In the genomic region with DNA sequence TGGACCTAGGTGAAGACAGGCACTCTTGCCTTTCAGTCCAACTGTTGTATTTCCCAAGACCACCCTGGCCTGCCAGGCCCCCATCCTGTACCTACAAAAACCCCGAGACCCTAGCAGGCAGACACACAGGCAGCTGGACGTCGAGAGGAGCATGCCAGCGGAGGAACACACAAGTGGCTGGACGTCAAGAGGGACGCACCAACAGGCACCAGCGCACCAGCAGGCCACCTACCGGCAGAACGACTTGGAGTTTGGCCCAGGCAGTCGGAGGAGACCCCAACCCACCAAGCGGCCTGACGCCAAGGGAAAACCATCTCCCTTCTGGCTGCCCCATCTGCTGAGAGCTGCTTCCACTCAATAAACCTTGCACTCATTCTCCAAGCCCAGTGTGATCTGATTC, we compare ENCODE assay signal across 16 cellular contexts.
DNase-seq lines count a peak whose midpoint lies in the region; ATAC-seq, FAIRE-seq and TF ChIP-seq lines count a peak whose summit lies in the region.
"Had no signal": no experiment of that assay in that cellular context is flagged by ENCODE, and none has a peak within 500 bp of the region (broad histone marks: within the 10 kb centered on the region; RNA-seq: fewer than 3 reads in every experiment).

No MANE protein-coding gene starts in this region.

- no peak overlapping the region for H3K27ac ChIP-seq in right atrium auricular region
- H3K27ac ChIP-seq in kidney (ENCODE audit: low read depth in 2 of 2, low read length in 2 of 2): no peak overlapping the region
- H3K27ac ChIP-seq in trophoblast cell (ENCODE audit: low read depth, low read length): no peak overlapping the region
- H3K27ac ChIP-seq: BLaER1 treated with 17β-estradiol and CSF1 and Interleukin-3, amounts not matched to agents 10 nM and 100 nM; HL-60 had no signal

- no peak for ATAC-seq in Right ventricle myocardium inferior
- no peak for ATAC-seq in HG02938 (IDR thresholded peaks at IDR 0.05; ENCODE audit: unreplicated experiment)
- no peak for ATAC-seq in GM19467 (IDR thresholded peaks at IDR 0.05; ENCODE audit: unreplicated experiment)

- no CpG with 5 or more reads among the region's 12 CpGs for WGBS in trophoblast cell (ENCODE audit: extremely low coverage, insufficient coverage, insufficient read length)

- no peak overlapping the region for H3K23ac ChIP-seq in trophoblast cell (ENCODE audit: low read length)

- no peak overlapping the region for H4K8ac ChIP-seq in trophoblast cell (ENCODE audit: low read depth, low read length)

- no peak overlapping the region for H3K18ac ChIP-seq in trophoblast cell (ENCODE audit: low read length)

- no peak overlapping the region for H3K9ac ChIP-seq in kidney (ENCODE audit: low read length in 2 of 2)
- no peak overlapping the region for H3K9ac ChIP-seq in trophoblast cell (ENCODE audit: low read length)
- H3K9ac ChIP-seq: BLaER1 treated with 17β-estradiol and CSF1 and Interleukin-3, amounts not matched to agents 10 nM and 100 nM had no signal

- no peaks in the 10 kb centered on the region for H3K79me1 ChIP-seq in trophoblast cell (ENCODE audit: low read length)

- intact Hi-C loops in Right ventricle myocardium inferior (cut with DNase I) (no loop called here), kidney (cut with DNase I) (no loop called here)

- H3K79me2 ChIP-seq in trophoblast cell (ENCODE audit: control insufficient read depth, insufficient read depth, low read length, poor library complexity): no peaks in the 10 kb centered on the region

- H3K36me3 ChIP-seq in right atrium auricular region (no peaks in the 10 kb centered on the region), kidney (ENCODE audit: control insufficient read depth in 1 of 2, insufficient read depth in 2 of 2, low read length in 2 of 2) (no peaks in the 10 kb centered on the region), trophoblast cell (ENCODE audit: control insufficient read depth in 1 of 2, insufficient read depth in 2 of 2, low read length in 2 of 2) (no peaks in the 10 kb centered on the region)
- H3K36me3 ChIP-seq: BLaER1 treated with 17β-estradiol and CSF1 and Interleukin-3, amounts not matched to agents 10 nM and 100 nM had no signal

- no peak overlapping the region for H2BK12ac ChIP-seq in trophoblast cell (ENCODE audit: low read length)

- no peak overlapping the region for H3K14ac ChIP-seq in trophoblast cell (ENCODE audit: low read length)

- H4K12ac ChIP-seq in trophoblast cell (ENCODE audit: low read depth, low read length): no peak overlapping the region

- H2AFZ ChIP-seq in trophoblast cell (ENCODE audit: insufficient read depth, low read length, poor library complexity): no peak overlapping the region

- no peak overlapping the region for H3K4ac ChIP-seq in trophoblast cell (ENCODE audit: low read depth, low read length)

- H3K4me1 ChIP-seq in right atrium auricular region: no peaks in the 10 kb centered on the region
- H3K4me1 ChIP-seq in kidney (ENCODE audit: control insufficient read depth in 1 of 2, insufficient read depth in 1 of 2, low read depth in 1 of 2, low read length in 2 of 2): no peaks in the 10 kb centered on the region
- H3K4me1 ChIP-seq in trophoblast cell (ENCODE audit: control insufficient read depth in 1 of 2, insufficient read depth in 2 of 2, low read length in 2 of 2): no peaks in the 10 kb centered on the region
- H3K4me1 ChIP-seq: BLaER1 treated with 17β-estradiol and CSF1 and Interleukin-3, amounts not matched to agents 10 nM and 100 nM had no signal

- no peak for TF ChIP-seq CTCF in right atrium auricular region (IDR thresholded peaks at IDR 0.05)
- TF ChIP-seq CTCF in kidney (IDR thresholded peaks at IDR 0.05; ENCODE audit: borderline replicate concordance, extremely low read depth, insufficient read depth): no peak

- H3K27me3 ChIP-seq in right atrium auricular region (no peaks in the 10 kb centered on the region), trophoblast cell (ENCODE audit: insufficient read depth, low read length) (no peaks in the 10 kb centered on the region)
- H3K27me3 ChIP-seq: BLaER1 treated with 17β-estradiol and CSF1 and Interleukin-3, amounts not matched to agents 10 nM and 100 nM had no signal

- no peak overlapping the region for H4K91ac ChIP-seq in trophoblast cell (ENCODE audit: low read depth, low read length)

- H2AK5ac ChIP-seq in trophoblast cell (ENCODE audit: low read length): no peak overlapping the region

- no peak overlapping the region for H3K4me2 ChIP-seq in trophoblast cell (ENCODE audit: low read length)
- H3K4me2 ChIP-seq: BLaER1 treated with 17β-estradiol and CSF1 and Interleukin-3, amounts not matched to agents 10 nM and 100 nM had no signal

- peak; percentile 44 for DNase-seq in Right ventricle myocardium inferior (ENCODE audit: missing footprints)
- no peak for DNase-seq in right atrium auricular region (ENCODE audit: low spot score)
- peak; percentile 10 for DNase-seq in SK-MEL-5 (ENCODE audit: low read depth, low spot score)
- peak; percentile 55 for DNase-seq in kidney
- DNase-seq in trophoblast cell: no peak
- DNase-seq: ACHN; CD4-positive, CD25-positive, alpha-beta regulatory T cell; DMS79; HCEC 1CT; IMR-90 had no signal

- no peak for FAIRE-seq in kidney (lab: Jason Lieb, UNC)
- FAIRE-seq: G401.6, GM12891 had no signal

- H2BK120ac ChIP-seq in trophoblast cell (ENCODE audit: insufficient read depth, low read length, poor library complexity): no peak overlapping the region

- no peak overlapping the region for H3K4me3 ChIP-seq in right atrium auricular region
- H3K4me3 ChIP-seq in kidney (ENCODE audit: low read length in 2 of 2): no peak overlapping the region
- H3K4me3 ChIP-seq in trophoblast cell (ENCODE audit: low read depth, low read length): no peak overlapping the region
- H3K4me3 ChIP-seq: BLaER1 treated with 17β-estradiol and CSF1 and Interleukin-3, amounts not matched to agents 10 nM and 100 nM had no signal

- H3K9me3 ChIP-seq in right atrium auricular region (no peaks in the 10 kb centered on the region), kidney (ENCODE audit: control insufficient read depth in 1 of 2, low read length in 2 of 2) (no peaks in the 10 kb centered on the region), trophoblast cell (ENCODE audit: insufficient read depth, low read depth, low read length) (no peaks in the 10 kb centered on the region)
- H3K9me3 ChIP-seq: BLaER1 treated with 17β-estradiol and CSF1 and Interleukin-3, amounts not matched to agents 10 nM and 100 nM had no signal

- in situ Hi-C loops in SK-MEL-5 (cut with HindIII; ENCODE audit: low pct_unique_long_range_greater_than_20kb, low sequenced_read_pairs): no loop called here

- no peak overlapping the region for H2BK5ac ChIP-seq in trophoblast cell (ENCODE audit: low read depth, low read length, poor library complexity)

Comparison
In these comparisons a context has a peak if more than half of its experiments do, and no peak if none do; other contexts are left out.
1. DNase-seq: peak in Right ventricle myocardium inferior (single experiment), SK-MEL-5 (single experiment) and kidney (single experiment); none in right atrium auricular region (single experiment) and trophoblast cell (0 of 2).